In genomic region chr4:3368334-3368733, GRCh38 we compare ENCODE assay signal across 10 cellular contexts.
DNase-seq lines count a peak whose midpoint lies in the region; ATAC-seq and TF ChIP-seq lines count a peak whose summit lies in the region.
"Had no signal": no experiment of that assay in that cellular context is flagged by ENCODE, and none has a peak within 500 bp of the region (broad histone marks: within the 10 kb centered on the region; RNA-seq: fewer than 3 reads in every experiment).

No MANE protein-coding gene starts in this region.

- H3K9me3 ChIP-seq in BLaER1 (no peaks in the 10 kb centered on the region), H9 (ENCODE audit: control insufficient read depth, low read depth, low read length) (no peaks in the 10 kb centered on the region)
- H3K9me3 ChIP-seq: HAP-1 had no signal

- H3K4me1 ChIP-seq in BLaER1, result peaks cover 100% of the 10 kb centered on the region
- H3K4me1 ChIP-seq in H9 (ENCODE audit: insufficient read depth, low read length), result peaks cover 8% of the 10 kb centered on the region; the same call in 1 of the 2 replicates

- peaks cover 0 to 2% (median 0%) of the 10 kb centered on the region in 3 experiments; a peak in 3 of 7 replicates for H3K36me3 Mint-ChIP-seq in H9 (ENCODE audit: insufficient read depth in 1 of 3, low read depth in 3 of 3)
- peaks cover 2% of the 10 kb centered on the region for H3K36me3 Mint-ChIP-seq in central memory CD8-positive, alpha-beta T cell (ENCODE audit: insufficient read depth)
- H3K36me3 Mint-ChIP-seq in neural crest cell (ENCODE audit: low read depth), result no peaks in the 10 kb centered on the region

- no peak overlapping the region for H3K23ac ChIP-seq in H9 (ENCODE audit: insufficient read length, low read depth, low read length)

- H2BK12ac ChIP-seq in H9 (ENCODE audit: insufficient read length, low read depth, low read length), result no peak overlapping the region

- H4K20me1 ChIP-seq in BLaER1 (peaks cover 100% of the 10 kb centered on the region), H9 (ENCODE audit: control insufficient read depth, insufficient read depth, insufficient read length) (no peaks in the 10 kb centered on the region)

- no CpG with 5 or more reads among the region's 4 CpGs for WGBS in H9 (ENCODE audit: extremely low coverage, insufficient read length, low lambda C conversion rate)

- H3K23me2 ChIP-seq in H9 (ENCODE audit: insufficient read length, low read depth, low read length, poor library complexity, severe bottlenecking), result peaks cover 3% of the 10 kb centered on the region

- no peak overlapping the region for H3T11ph ChIP-seq in H9 (ENCODE audit: low read length)

- no peak overlapping the region for H2BK15ac ChIP-seq in H9 (ENCODE audit: low read depth, low read length)

- H3K27me3 ChIP-seq in BLaER1, result no peaks in the 10 kb centered on the region
- no peaks in the 10 kb centered on the region; the same call in 1 of the 2 replicates for H3K27me3 ChIP-seq in H9 (ENCODE audit: insufficient read depth, low read length)

- ATAC-seq in central memory CD8-positive, alpha-beta T cell (replicated peaks; ENCODE audit: extremely low read depth, poor library complexity, severe bottlenecking), result no peak
- ATAC-seq: PC-3 had no signal

- H3K14ac ChIP-seq in H9 (ENCODE audit: insufficient read depth, low read length), result no peak overlapping the region; the same call in 1 of the 2 replicates

- no peak for TF ChIP-seq CTCF in H9 (conservative IDR thresholded peaks at IDR 0.05)
- no peak for TF ChIP-seq CTCF in neural crest cell (conservative IDR thresholded peaks at IDR 0.05)

- peaks cover 2% of the 10 kb centered on the region; the same call in 1 of the 2 replicates for H3K36me3 ChIP-seq in BLaER1
- H3K36me3 ChIP-seq: HAP-1 had no signal

- no peak overlapping the region for H3K4ac ChIP-seq in H9 (ENCODE audit: low read depth, low read length)

- H3K27ac Mint-ChIP-seq in H9 (no peak overlapping the region; a peak in 1 of 7 replicates), neural crest cell (ENCODE audit: unreplicated experiment) (peak overlapping the region; percentile 70)
- H3K27ac Mint-ChIP-seq in central memory CD8-positive, alpha-beta T cell (ENCODE audit: low read depth), result no peak overlapping the region

- H2BK120ac ChIP-seq in H9 (ENCODE audit: low read depth, low read length, poor library complexity, severe bottlenecking), result no peak overlapping the region

- H2BK20ac ChIP-seq in H9 (ENCODE audit: low read depth, low read length, poor library complexity, severe bottlenecking), result no peak overlapping the region

- peak overlapping the region; percentile 47 for H3K9ac ChIP-seq in BLaER1
- no peak overlapping the region for H3K9ac ChIP-seq in H9 (ENCODE audit: extremely low read depth, insufficient read length, low read length)

- H3K79me2 ChIP-seq in H9 (ENCODE audit: insufficient read depth, low read length), result no peaks in the 10 kb centered on the region

- H3K4me1 Mint-ChIP-seq in H9 (peaks cover 44 to 55% of the 10 kb centered on the region in 2 experiments), neural crest cell (peaks cover 62% of the 10 kb centered on the region)
- peaks cover 29% of the 10 kb centered on the region for H3K4me1 Mint-ChIP-seq in central memory CD8-positive, alpha-beta T cell

- H3K56ac ChIP-seq in H9 (ENCODE audit: insufficient read length, low read depth, low read length), result no peak overlapping the region

- no peak overlapping the region for H2AK5ac ChIP-seq in H9 (ENCODE audit: insufficient read length, low read length)

- H3K18ac ChIP-seq in H9 (ENCODE audit: insufficient read length, low read depth, low read length), result peak overlapping the region; percentile 21

- H3K4me3 Mint-ChIP-seq in H9 (peak overlapping the region in 1 of 2 experiments; percentile 46; a peak in 2 of 5 replicates), neural crest cell (no peak overlapping the region)
- peak overlapping the region; percentile 63 for H3K4me3 Mint-ChIP-seq in central memory CD8-positive, alpha-beta T cell

- no peaks in the 10 kb centered on the region for H3K79me1 ChIP-seq in H9 (ENCODE audit: insufficient read depth, low read depth, low read length, poor library complexity, severe bottlenecking)

- H3K9me3 Mint-ChIP-seq in H9 (0 out of 5 replicates have a peak, but pooled peaks cover 0 to 4% of the 10 kb centered on the region in 2 experiments), neural crest cell (no peaks in the 10 kb centered on the region)
- H3K9me3 Mint-ChIP-seq in central memory CD8-positive, alpha-beta T cell, result no peaks in the 10 kb centered on the region

- no peak overlapping the region for H3K4me3 ChIP-seq in BLaER1
- H3K4me3 ChIP-seq: HAP-1 had no signal

- H4K5ac ChIP-seq in H9 (ENCODE audit: insufficient read length, low read depth, low read length), result no peak overlapping the region

- no peak overlapping the region for H2BK5ac ChIP-seq in H9 (ENCODE audit: insufficient read length, low read length)

- H2AFZ ChIP-seq in H9 (ENCODE audit: low read length), result no peak overlapping the region

- peak overlapping the region; percentile 91 for H3K27ac ChIP-seq in BLaER1
- H3K27ac ChIP-seq in H9 (ENCODE audit: insufficient read length, low read depth, low read length), result no peak overlapping the region

- no peak overlapping the region for H4K8ac ChIP-seq in H9 (replicated peaks; ENCODE audit: insufficient read length, low read depth, low read length)

- DNase-seq in H9, result no peak
- no peak for DNase-seq in central memory CD8-positive, alpha-beta T cell (ENCODE audit: low spot score in 2 of 2)
- no peak for DNase-seq in neural crest cell (ENCODE audit: low read depth, low spot score)
- no peak for DNase-seq in superior temporal gyrus (ENCODE audit: extremely low spot score)
- no peak for DNase-seq in DMS153 (lab: John Stamatoyannopoulos, UW)
- no peak for DNase-seq in GM03348 (ENCODE audit: low spot score)
- DNase-seq: KBM-7, PC-3 had no signal

- H3K4me2 ChIP-seq in BLaER1, result peak overlapping the region; percentile 96
- no peak overlapping the region for H3K4me2 ChIP-seq in H9 (ENCODE audit: insufficient read depth, insufficient read length, low read length)

- H3K27me3 Mint-ChIP-seq in H9 (ENCODE audit: low read depth), result peaks cover 17% of the 10 kb centered on the region
- H3K27me3 Mint-ChIP-seq in central memory CD8-positive, alpha-beta T cell, result peaks cover 10% of the 10 kb centered on the region
- peaks cover 7% of the 10 kb centered on the region for H3K27me3 Mint-ChIP-seq in neural crest cell (ENCODE audit: low read depth)

- no peak overlapping the region for H4K91ac ChIP-seq in H9 (ENCODE audit: insufficient read length, low read depth, low read length)
